ENCODE assay signal across 16 cellular contexts in the genomic region with DNA sequence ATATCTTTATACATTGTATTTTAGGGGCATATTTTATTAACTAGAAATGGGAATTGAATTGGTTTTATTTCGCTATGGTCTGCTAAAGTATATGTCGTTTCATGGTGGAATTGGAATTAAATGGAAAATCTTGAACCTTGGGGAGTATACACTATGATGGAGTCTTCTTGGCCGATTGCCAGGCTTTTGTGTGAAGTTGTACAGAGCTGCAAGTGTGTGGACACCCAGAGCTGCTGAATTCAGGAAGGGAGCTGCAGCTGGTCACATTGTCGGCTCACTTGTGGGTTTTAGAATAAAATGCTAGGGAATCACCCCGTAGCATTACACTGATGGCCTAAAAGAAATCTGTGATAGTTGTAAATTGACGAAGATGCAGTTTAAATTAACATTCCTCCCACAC. TPM values are rescaled to one million over a fixed set of nuclear protein-coding genes. Genes with fewer than 3 reads are reported as not detected.
DNase-seq lines count a peak whose midpoint lies in the region; ATAC-seq and TF ChIP-seq lines count a peak whose summit lies in the region.
"Had no signal": no experiment of that assay in that cellular context is flagged by ENCODE, and none has a peak within 500 bp of the region (broad histone marks: within the 10 kb centered on the region; RNA-seq: fewer than 3 reads in every experiment).

No MANE protein-coding gene starts in this region.

- ATAC-seq in left colon (peak; percentile 59), GM18519 (IDR thresholded peaks at IDR 0.05; ENCODE audit: low FRiP score, unreplicated experiment) (no peak)
- ATAC-seq: CD8-positive, alpha-beta T cell; esophagus mucosa had no signal

- no peaks in the 10 kb centered on the region for H3K9me3 Mint-ChIP-seq in osteocyte (ENCODE audit: unreplicated experiment)
- H3K9me3 Mint-ChIP-seq: activated naive CD8-positive, alpha-beta T cell treated with anti-CD3 and anti-CD28 coated beads, Interleukin-2, amount 10 ng/mL, durations not matched to agents 7 days and 5 days; CD8-positive, alpha-beta T cell had no signal

- no peaks in the 10 kb centered on the region for H3K27me3 Mint-ChIP-seq in osteocyte (ENCODE audit: unreplicated experiment)
- H3K27me3 Mint-ChIP-seq: activated naive CD8-positive, alpha-beta T cell treated with anti-CD3 and anti-CD28 coated beads, Interleukin-2, amount 10 ng/mL, durations not matched to agents 7 days and 5 days had no signal

- intact Hi-C loops in left colon (cut with DNase I, micrococcal nuclease): no loop called here

- peaks cover 2% of the 10 kb centered on the region for H3K4me1 Mint-ChIP-seq in osteocyte (ENCODE audit: unreplicated experiment)

- no peak overlapping the region for H3K4me3 Mint-ChIP-seq in osteocyte (ENCODE audit: unreplicated experiment)
- H3K4me3 Mint-ChIP-seq: activated naive CD8-positive, alpha-beta T cell treated with anti-CD3 and anti-CD28 coated beads, Interleukin-2, amount 10 ng/mL, durations not matched to agents 7 days and 5 days; CD8-positive, alpha-beta T cell had no signal

- DNase-seq in COLO668 (lab: John Stamatoyannopoulos, UW; ENCODE audit: unreplicated experiment) (peak; percentile 49), LHCN-M2 (ENCODE audit: low read depth) (peak; percentile 17), SK-MEL-5 (ENCODE audit: low read depth, low spot score) (peak; percentile 63), left colon (peak; percentile 71 to 73), osteocyte (ENCODE audit: extremely low spot score, unreplicated experiment) (no peak), NCI-H226 (no peak), DMS79 (lab: John Stamatoyannopoulos, UW) (no peak)
- DNase-seq: activated CD8-positive, alpha-beta memory T cell treated with anti-CD3 and anti-CD28 coated beads, Interleukin-2, amount 50 U/mL, for 4 hours; activated naive CD8-positive, alpha-beta T cell treated with anti-CD3 and anti-CD28 coated beads, Interleukin-2, amount 10 ng/mL, durations not matched to agents 7 days and 5 days; CD8-positive, alpha-beta T cell; GOT3; NK-92 treated with Interleukin-12 subunit alpha and Interleukin-12 subunit beta, amount 100 ng/mL, for 24 hours had no signal

- in situ Hi-C loops in SK-MEL-5 (cut with HindIII; ENCODE audit: low pct_unique_long_range_greater_than_20kb, low sequenced_read_pairs): no loop called here

- peaks cover 29% of the 10 kb centered on the region for H3K36me3 Mint-ChIP-seq in osteocyte (ENCODE audit: unreplicated experiment)

- no peak overlapping the region for H3K27ac Mint-ChIP-seq in osteocyte (ENCODE audit: unreplicated experiment)
- H3K27ac Mint-ChIP-seq: activated naive CD8-positive, alpha-beta T cell treated with anti-CD3 and anti-CD28 coated beads, Interleukin-2, amount 10 ng/mL, durations not matched to agents 7 days and 5 days had no signal

- TF ChIP-seq CTCF in osteocyte (IDR thresholded peaks at IDR 0.05): no peak

RNA-seq across cellular contexts. Expression of gene USP3, which starts 35.1 kb away (rescaled TPM):
- total RNA-seq in LHCN-M2 (2014; rRNA removed) (21.2 and 24.3 TPM in 2 replicates), left colon (10 to 100 TPM; 74.7 to 79.9 TPM), osteocyte (41.2 and 45.9 TPM in 2 replicates)
- 10.2 TPM for polyA plus RNA-seq in LHCN-M2 (2012)
- 23.0 and 24.2 TPM in 2 replicates for total RNA-seq in SK-MEL-5 (2014; rRNA removed; shearing (Covaris generic))
- polyA plus RNA-seq in SK-MEL-5 (2015; cell fraction: cytosol; rRNA removed): 16.8 and 24.0 TPM in 2 replicates
- polyA plus RNA-seq in SK-MEL-5 (2015; cell fraction: nucleus; rRNA removed): 51.8 and 59.4 TPM in 2 replicates

RNA-seq across cellular contexts. Expression of gene FBXL22, which starts 57.7 kb away (rescaled TPM):
- 0.23 TPM in 1 of 2 replicates, not detected in the other for total RNA-seq in LHCN-M2 (2014; rRNA removed)
- polyA plus RNA-seq in LHCN-M2 (2012): 0.17 TPM
- total RNA-seq in SK-MEL-5 (2014; rRNA removed; shearing (Covaris generic)): 0.35 TPM in 1 of 2 replicates, not detected in the other
- 0.70 and 1.2 TPM in 2 replicates for polyA plus RNA-seq in SK-MEL-5 (2015; cell fraction: cytosol; rRNA removed)
- 0.41 TPM in 1 of 2 replicates, not detected in the other for polyA plus RNA-seq in SK-MEL-5 (2015; cell fraction: nucleus; rRNA removed)
- 1 to 10 TPM; 2.5 to 5.4 TPM for total RNA-seq in left colon
- 0.48 and 0.52 TPM in 2 replicates for total RNA-seq in osteocyte
- total RNA-seq: M059J, smooth muscle cell had no signal

Comparison
In these comparisons a context has a peak if more than half of its experiments do, and no peak if none do; other contexts are left out.
1. DNase-seq: peak in COLO668 (single experiment), LHCN-M2 (single experiment), SK-MEL-5 (single experiment) and left colon (2 of 2); none in osteocyte (single experiment), NCI-H226 (single experiment) and DMS79 (single experiment).